In the genomic region with DNA sequence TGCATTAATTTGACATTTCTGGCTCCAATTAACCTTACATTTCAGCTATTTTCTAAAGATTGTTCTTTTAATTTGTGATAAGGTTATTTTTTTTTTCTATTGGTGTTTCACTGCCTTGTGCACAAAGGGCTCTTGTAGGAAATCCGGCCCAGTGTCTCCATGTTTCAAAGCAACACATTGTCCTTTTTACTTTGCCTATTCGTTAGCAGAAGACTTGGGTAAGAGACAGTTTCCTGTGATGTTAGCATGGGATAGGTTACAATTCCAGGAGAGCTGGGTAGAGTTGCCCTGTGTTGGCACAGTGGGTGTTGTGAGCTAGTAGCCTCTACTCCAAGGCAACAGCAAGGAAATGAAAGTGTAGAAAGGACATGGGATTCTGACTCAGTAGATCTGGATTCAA, we compare ENCODE assay signal across 6 cellular contexts.
"Had no signal": no experiment of that assay in that cellular context is flagged by ENCODE, and none has a peak within 500 bp of the region (broad histone marks: within the 10 kb centered on the region; RNA-seq: fewer than 3 reads in every experiment).

No MANE protein-coding gene starts in this region.

- H3K27ac Mint-ChIP-seq: H9 had no signal

- H3K4me3 Mint-ChIP-seq: H9 had no signal

- H3K9me3 Mint-ChIP-seq: H9 had no signal

- H3K4me3 ChIP-seq: K562 had no signal

- ATAC-seq: K562 had no signal

- DNase-seq: GOT3, H9, HCEC 1CT, IMR-90, KG1 had no signal
